ENCODE assay signal across 1 cellular context in genomic region chr17:8420041-8420934, GRCh38.
TF ChIP-seq lines count a peak whose summit lies in the region.

No MANE protein-coding gene starts in this region.

TF ChIP-seq in HepG2, 621 proteins besides CTCF, POLR2A, EP300 and RAD21 (continued from another document and continues in another):
- no peak for TF ChIP-seq ZBTB14 (CRISPR knock-in tag; IDR thresholded peaks at IDR 0.05)
- TF ChIP-seq MTF1 (CRISPR knock-in tag; IDR thresholded peaks at IDR 0.05), result no peak
- TF ChIP-seq ZBTB37 (CRISPR knock-in tag; IDR thresholded peaks at IDR 0.05), result no peak
- no peak for TF ChIP-seq KIAA2018 (CRISPR knock-in tag; IDR thresholded peaks at IDR 0.05; ENCODE audit: borderline replicate concordance)
- 0 out of 2 replicates have a peak, but pooled peaks have one; percentile 30 for TF ChIP-seq MED13 (CRISPR knock-in tag; IDR thresholded peaks at IDR 0.05)
- no peak for TF ChIP-seq SRSF4 (IDR thresholded peaks at IDR 0.05; ENCODE audit: low read depth, low read length, poor library complexity, severe bottlenecking)
- TF ChIP-seq ZNF562 (CRISPR knock-in tag; IDR thresholded peaks at IDR 0.05; ENCODE audit: borderline replicate concordance), result no peak
- no peak for TF ChIP-seq ZHX1 (CRISPR knock-in tag; IDR thresholded peaks at IDR 0.05; ENCODE audit: low read depth)
- no peak for TF ChIP-seq SNRNP70 (IDR thresholded peaks at IDR 0.05; ENCODE audit: low read depth, low read length)
- peak; percentile 98 for TF ChIP-seq RARA (CRISPR knock-in tag; IDR thresholded peaks at IDR 0.05)
- no peak for TF ChIP-seq ZNF276 (CRISPR knock-in tag; IDR thresholded peaks at IDR 0.05; ENCODE audit: low read depth)
- no peak for TF ChIP-seq CBFB (CRISPR knock-in tag; IDR thresholded peaks at IDR 0.05)
- TF ChIP-seq YEATS2 (CRISPR knock-in tag; IDR thresholded peaks at IDR 0.05; ENCODE audit: borderline replicate concordance), result peak; percentile 78; the same call in 1 of the 2 replicates
- peak; percentile 89 for TF ChIP-seq IRF2 (CRISPR knock-in tag; IDR thresholded peaks at IDR 0.05)
- TF ChIP-seq SP5 (CRISPR knock-in tag; IDR thresholded peaks at IDR 0.05; ENCODE audit: borderline replicate concordance, low read depth), result no peak; the same call in 1 of the 2 replicates
- TF ChIP-seq PLRG1 (conservative IDR thresholded peaks at IDR 0.05), result no peak
- TF ChIP-seq ETV5 (CRISPR knock-in tag; IDR thresholded peaks at IDR 0.05; ENCODE audit: borderline replicate concordance), result peak; percentile 81; the same call in 1 of the 2 replicates
- TF ChIP-seq STAT6 (CRISPR knock-in tag; IDR thresholded peaks at IDR 0.05; ENCODE audit: borderline replicate concordance), result peak; percentile 85
- no peak for TF ChIP-seq SP2 (CRISPR knock-in tag; IDR thresholded peaks at IDR 0.05)
- peak; percentile 89; the same call in 1 of the 2 replicates for TF ChIP-seq ZNF556 (CRISPR knock-in tag; IDR thresholded peaks at IDR 0.05; ENCODE audit: borderline replicate concordance)
- no peak for TF ChIP-seq ZNF180 (CRISPR knock-in tag; IDR thresholded peaks at IDR 0.05; ENCODE audit: borderline replicate concordance, low read depth)
- TF ChIP-seq NFYC (CRISPR knock-in tag; IDR thresholded peaks at IDR 0.05), result peak; percentile 22; the same call in 1 of the 2 replicates
- no peak for TF ChIP-seq ZNF766 (CRISPR knock-in tag; IDR thresholded peaks at IDR 0.05; ENCODE audit: borderline replicate concordance)
- no peak for TF ChIP-seq NBN (conservative IDR thresholded peaks at IDR 0.05)
- no peak; the same call in 1 of the 2 replicates for TF ChIP-seq ZNF777 (CRISPR knock-in tag; IDR thresholded peaks at IDR 0.05)
- no peak for TF ChIP-seq ZNF256 (CRISPR knock-in tag; conservative IDR thresholded peaks at IDR 0.05)
- no peak for TF ChIP-seq ZNF484 (CRISPR knock-in tag; IDR thresholded peaks at IDR 0.05; ENCODE audit: borderline replicate concordance, low read depth)
- TF ChIP-seq MEIS1 (CRISPR knock-in tag; IDR thresholded peaks at IDR 0.05; ENCODE audit: borderline replicate concordance), result peak; percentile 96; the same call in 1 of the 2 replicates
- no peak for TF ChIP-seq GTF2F1 (IDR thresholded peaks at IDR 0.05; ENCODE audit: low read length)
- TF ChIP-seq ZEB1 (IDR thresholded peaks at IDR 0.05; ENCODE audit: insufficient replicate concordance, low read depth), result no peak
- TF ChIP-seq ATF4 (CRISPR knock-in tag; IDR thresholded peaks at IDR 0.05), result peak; percentile 43 to 97; a peak in 2 of 4 replicates
- TF ChIP-seq NFYB (CRISPR knock-in tag; IDR thresholded peaks at IDR 0.05), result no peak
- TF ChIP-seq ZNF564 (CRISPR knock-in tag; IDR thresholded peaks at IDR 0.05), result no peak
- TF ChIP-seq ZNF83 (CRISPR knock-in tag; IDR thresholded peaks at IDR 0.05; ENCODE audit: borderline replicate concordance), result no peak
- TF ChIP-seq TERF1 (CRISPR knock-in tag; IDR thresholded peaks at IDR 0.05), result no peak
- TF ChIP-seq PRDM4 (CRISPR knock-in tag; IDR thresholded peaks at IDR 0.05; ENCODE audit: borderline replicate concordance), result no peak
